Comparison of ENCODE assay signal across 10 cellular contexts in genomic region chr4:153916273-153916755, GRCh38.
A peak's percentile ranks its signal among the peaks of the same experiment; 100 is the strongest.
DNase-seq lines count a peak whose midpoint lies in the region; ATAC-seq and TF ChIP-seq lines count a peak whose summit lies in the region.
"Had no signal": no experiment of that assay in that cellular context is flagged by ENCODE, and none has a peak within 500 bp of the region (broad histone marks: within the 10 kb centered on the region; RNA-seq: fewer than 3 reads in every experiment).

No MANE protein-coding gene starts in this region.

- CTCF ChIA-PET in A673 (lab: Charles Lee), result no interaction called here

- intact Hi-C loops in A673 (cut with micrococcal nuclease; ENCODE audit: unreplicated experiment) (no loop called here), posterior cingulate gyrus (cut with DNase I) (no loop called here)

- peak; percentile 39 for DNase-seq in activated naive CD4-positive, alpha-beta T cell treated with anti-CD3 and anti-CD28 coated beads, Interleukin-2, amount 50 U/mL, for 16 hours
- no peak for DNase-seq in A673 (ENCODE audit: low spot score)
- no peak for DNase-seq in posterior cingulate gyrus
- DNase-seq in OCI-M1 (lab: John Stamatoyannopoulos, UW), result no peak
- DNase-seq in DMS 273 (lab: John Stamatoyannopoulos, UW; ENCODE audit: unreplicated experiment), result no peak
- DNase-seq: natural killer cell had no signal

- H3K4me1 ChIP-seq in A673 (ENCODE audit: insufficient read depth, low read length, poor library complexity, severe bottlenecking), result no peaks in the 10 kb centered on the region

- no peaks in the 10 kb centered on the region for H3K27me3 ChIP-seq in A673 (replicated peaks; ENCODE audit: insufficient read depth, low read depth, low read length, poor library complexity)

- POLR2A ChIA-PET in A673 (lab: Charles Lee; ENCODE audit: low non-redundant PET), result no interaction called here

- TF ChIP-seq CTCF in A673 (conservative IDR thresholded peaks at IDR 0.05; ENCODE audit: low read depth, low read length), result no peak

- no peak overlapping the region for H3K27ac ChIP-seq in A673 (ENCODE audit: low read depth, low read length, poor library complexity, severe bottlenecking)

- H3K4me3 ChIP-seq in A673 (ENCODE audit: low read depth, low read length, poor library complexity, severe bottlenecking), result no peak overlapping the region

- ATAC-seq in GM18498 (IDR thresholded peaks at IDR 0.05; ENCODE audit: unreplicated experiment) (peak; percentile 98), GM19467 (IDR thresholded peaks at IDR 0.05; ENCODE audit: unreplicated experiment) (peak; percentile 93), HG03097 (IDR thresholded peaks at IDR 0.05; ENCODE audit: low FRiP score, unreplicated experiment) (peak; percentile 96)
- ATAC-seq: natural killer cell, Panc1 had no signal

- H3K36me3 ChIP-seq in A673 (ENCODE audit: insufficient read depth, low read length, poor library complexity, severe bottlenecking), result no peaks in the 10 kb centered on the region

- no peaks in the 10 kb centered on the region for H3K9me3 ChIP-seq in A673 (ENCODE audit: low read depth, low read length, poor library complexity, severe bottlenecking)

- no TSS peak for BruUV-seq in A673 (replicated peaks; lab: Mats Ljungman, UMichigan)
